Comparison of ENCODE assay signal across 1 cellular context in genomic region chr1:44631647-44632510, GRCh38.
TF ChIP-seq lines count a peak whose summit lies in the region.

No MANE protein-coding gene starts in this region.

TF ChIP-seq in K562, 482 proteins besides CTCF, POLR2A, EP300 and RAD21 (continued from another document and continues in another):
- TF ChIP-seq HMBOX1 (IDR thresholded peaks at IDR 0.05) = no peak
- TF ChIP-seq ZNF395 (CRISPR knock-in tag; IDR thresholded peaks at IDR 0.05) = peak; percentile 84
- peak; percentile 47; the same call in 1 of the 2 replicates for TF ChIP-seq ETV1 (tag; conservative IDR thresholded peaks at IDR 0.05; ENCODE audit: low read depth)
- TF ChIP-seq ZNF592 (IDR thresholded peaks at IDR 0.05) = peak; percentile 87
- 0 out of 2 replicates have a peak, but pooled peaks have one; percentile 65 for TF ChIP-seq HIVEP1 (CRISPR knock-in tag; IDR thresholded peaks at IDR 0.05)
- TF ChIP-seq VEZF1 (CRISPR knock-in tag; IDR thresholded peaks at IDR 0.05) = peak; percentile 87
- peak; percentile 98 for TF ChIP-seq RB1 (IDR thresholded peaks at IDR 0.05; ENCODE audit: low read depth)
- TF ChIP-seq ZNF644 (tag; IDR thresholded peaks at IDR 0.05; ENCODE audit: low read depth) = peak; percentile 51; the same call in 1 of the 2 replicates
- no peak for TF ChIP-seq ZFPM2 (CRISPR knock-in tag; IDR thresholded peaks at IDR 0.05)
- no peak for TF ChIP-seq HES1 (IDR thresholded peaks at IDR 0.05; ENCODE audit: low read depth)
- TF ChIP-seq FOSL1 (tag; conservative IDR thresholded peaks at IDR 0.05) = peak; percentile 68; the same call in 1 of the 2 replicates
- peak; percentile 71 for TF ChIP-seq ZBTB2 (IDR thresholded peaks at IDR 0.05)
- no peak for TF ChIP-seq ATF3 (IDR thresholded peaks at IDR 0.05)
- peak; percentile 83; the same call in 1 of the 2 replicates for TF ChIP-seq ATF3 (CRISPR knock-in tag; conservative IDR thresholded peaks at IDR 0.05)
- peak; percentile 82 for TF ChIP-seq TFAP4 (CRISPR knock-in tag; IDR thresholded peaks at IDR 0.05; ENCODE audit: borderline replicate concordance)
- TF ChIP-seq GTF2B (IDR thresholded peaks at IDR 0.05; ENCODE audit: extremely low read depth, insufficient read length) = peak; percentile 26
- peak; percentile 71 for TF ChIP-seq U2AF1 (optimal IDR thresholded peaks at IDR 0.05; ENCODE audit: low read depth, low read length)
- TF ChIP-seq ZKSCAN1 (IDR thresholded peaks at IDR 0.05; ENCODE audit: low read depth, low read length) = no peak
- 0 out of 2 replicates have a peak, but pooled peaks have one; percentile 9 for TF ChIP-seq ZNF134 (CRISPR knock-in tag; conservative IDR thresholded peaks at IDR 0.05)
- TF ChIP-seq BCLAF1 (IDR thresholded peaks at IDR 0.05; ENCODE audit: borderline replicate concordance in 1 of 2, control insufficient read depth in 1 of 2, low read depth in 2 of 2, low read length in 1 of 2) = 0 out of 4 replicates have a peak, but pooled peaks of 1 of the 2 experiments have one; percentile 39
- TF ChIP-seq RBBP5 (IDR thresholded peaks at IDR 0.05; ENCODE audit: borderline replicate concordance, insufficient read depth, low read length, poor library complexity, severe bottlenecking) = peak; percentile 100
- no peak for TF ChIP-seq TAL1 (IDR thresholded peaks at IDR 0.05)
- peak in 1 of 2 experiments; percentile 11; a peak in 1 of 4 replicates for TF ChIP-seq RCOR1 (IDR thresholded peaks at IDR 0.05; ENCODE audit: borderline replicate concordance in 1 of 2, low read depth in 2 of 2, low read length in 2 of 2)
- TF ChIP-seq ZNF655 (CRISPR knock-in tag; IDR thresholded peaks at IDR 0.05) = no peak
- peak; percentile 83 for TF ChIP-seq SPI1 (IDR thresholded peaks at IDR 0.05; ENCODE audit: borderline replicate concordance, low read depth, low read length)
- no peak; the same call in 1 of the 2 replicates for TF ChIP-seq KAT7 (CRISPR knock-in tag; IDR thresholded peaks at IDR 0.05; ENCODE audit: borderline replicate concordance)
- TF ChIP-seq ZBTB33 (CRISPR knock-in tag; IDR thresholded peaks at IDR 0.05) = no peak
